Comparison of ENCODE assay signal across 8 cellular contexts in genomic region chr3:57555738-57556458, GRCh38. TPM values are rescaled to one million over a fixed set of nuclear protein-coding genes. Genes with fewer than 3 reads are reported as not detected.
DNase-seq lines count a peak whose midpoint lies in the region; ATAC-seq and TF ChIP-seq lines count a peak whose summit lies in the region.

Gene PDE12 (plus strand): TSS chr3:57556274. CDS start chr3:57556380, 106 bp downstream.

- TF ChIP-seq POLR2A in GM19193 (IDR thresholded peaks at IDR 0.05; ENCODE audit: extremely low read depth, insufficient read depth, insufficient read length), result peak; percentile 97

- H3K27me3 ChIP-seq in BE2C, result no peaks in the 10 kb centered on the region
- H3K27me3 ChIP-seq in colonic mucosa, result no peaks in the 10 kb centered on the region

- H3K4me3 ChIP-seq in BE2C (ENCODE audit: low read depth, low read length) (peak within 1 kb of the TSS; percentile 80), colonic mucosa (peak within 1 kb of the TSS; percentile 62)

- H3K4me1 ChIP-seq in BE2C (no peaks in the 10 kb centered on the region), colonic mucosa (peaks cover 3% of the 10 kb centered on the region)

- H3K9me3 ChIP-seq in BE2C, result no peaks in the 10 kb centered on the region
- H3K9me3 ChIP-seq in colonic mucosa, result no peaks in the 10 kb centered on the region

- intact Hi-C loops in colonic mucosa (cut with DNase I) (loop anchor here (5.0 kb wide), 1 partner anchor 41 kb away; the partner anchor contains the start of gene ARF4), left colon (cut with DNase I, micrococcal nuclease) (no loop called here)

- peak within 1 kb of the TSS; percentile 85 for H3K27ac ChIP-seq in colonic mucosa

- H3K36me3 ChIP-seq in BE2C (no peaks in the 10 kb centered on the region), colonic mucosa (no peaks in the 10 kb centered on the region)

- ATAC-seq in HG03432 (IDR thresholded peaks at IDR 0.05; ENCODE audit: unreplicated experiment), result peak; percentile 87
- peak; percentile 90 for ATAC-seq in left colon

- DNase-seq in BE2C (peak; percentile 78), NCI-H526 (lab: John Stamatoyannopoulos, UW) (peak; percentile 74 to 87), colonic mucosa (peak; percentile 93), left colon (peak; percentile 89)
- peak; percentile 89 for DNase-seq in activated CD4-positive, alpha-beta T cell treated with anti-CD3 and anti-CD28 coated beads for 48 hours
- DNase-seq in stimulated activated CD4-positive, alpha-beta T cell treated with anti-CD3 and anti-CD28 coated beads, Interleukin-1b, Interleukin-23, amount 100 ng/mL, for 4 hours (ENCODE audit: low read depth in 2 of 2), result peak; percentile 69 to 72

- peak within 1 kb of the TSS; percentile 94 to 97 for H3K9ac ChIP-seq in colonic mucosa (ENCODE audit: low read depth in 2 of 2, low read length in 2 of 2)

- TF ChIP-seq CTCF in BE2C (IDR thresholded peaks at IDR 0.05; ENCODE audit: low read depth, low read length), result no peak
- no peak for TF ChIP-seq CTCF in colonic mucosa (IDR thresholded peaks at IDR 0.05)

RNA-seq across cellular contexts. Expression of gene PDE12, which starts in this region (rescaled TPM):
- 12.4 TPM for polyA plus RNA-seq in BE2C (2012; ENCODE audit: insufficient read depth, insufficient read length, low read depth)
- total RNA-seq in colonic mucosa (10 to 100 TPM; 24.4 to 34.5 TPM), left colon (10 to 100 TPM; 19.8 to 24.6 TPM)

Comparison
In these comparisons a context has a peak if more than half of its experiments do, and no peak if none do; other contexts are left out.
1. Peak in every context shown above with its lines: DNase-seq, ATAC-seq, H3K4me3 ChIP-seq and H3K27ac ChIP-seq.